7 cellular contexts compared by ENCODE assay signal in the genomic region with DNA sequence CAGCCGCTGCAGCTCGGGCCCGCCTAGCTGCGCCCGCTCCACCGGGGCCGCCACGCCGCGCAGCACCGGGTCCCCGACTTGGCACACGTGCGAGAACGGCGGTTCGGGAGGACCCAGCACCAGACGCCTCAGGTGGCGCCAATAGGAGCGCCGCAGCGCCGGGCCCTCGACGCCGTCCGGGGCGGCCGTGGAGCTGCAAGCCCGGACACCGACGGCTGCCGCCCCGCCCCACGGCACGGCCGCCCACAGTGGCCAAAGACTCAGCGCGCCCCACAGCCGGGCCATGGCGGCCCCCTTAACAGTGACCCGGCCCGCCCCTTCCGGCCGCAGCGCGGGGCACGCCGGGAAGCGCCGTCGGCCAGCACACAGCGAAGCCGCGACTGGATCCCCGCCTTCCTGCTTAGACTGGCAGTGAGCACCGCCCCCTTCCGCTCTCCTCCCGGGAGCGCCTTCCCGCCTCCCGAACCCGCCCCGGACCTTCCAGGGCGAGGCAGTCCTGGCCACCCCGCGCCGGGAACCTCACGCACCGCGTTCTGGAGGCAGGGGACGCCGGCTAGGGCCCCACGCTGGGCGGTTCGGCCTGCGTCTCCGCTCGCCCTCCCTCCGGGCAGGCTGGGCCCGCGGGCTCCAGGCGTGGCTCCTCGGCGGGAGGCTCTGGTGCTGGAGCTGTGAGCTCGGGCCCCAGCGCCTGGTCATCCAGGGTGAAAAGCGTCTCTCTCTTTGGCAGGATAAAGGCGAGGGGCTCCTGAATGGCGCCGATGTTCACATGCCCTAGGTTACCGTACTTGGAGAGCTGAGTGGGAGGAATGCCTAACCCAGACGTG. TPM values are rescaled to one million over a fixed set of nuclear protein-coding genes. Genes with fewer than 3 reads are reported as not detected.
DNase-seq lines count a peak whose midpoint lies in the region; ATAC-seq and TF ChIP-seq lines count a peak whose summit lies in the region.

PDF (minus strand) TSS at position 303 of the 824 bp plus-strand sequence; CDS start at position 285, 18 bp downstream.

- peak within 1 kb of the TSS; percentile 92 for H3K4me3 ChIP-seq in hepatocyte

- 3% methylated on average over 69 of the region's 93 CpGs for whole genome bisulfite sequencing in hepatocyte (ENCODE audit: low lambda C conversion rate, missing lambda C conversion rate)

- H3K36me3 ChIP-seq in hepatocyte (replicated peaks; ENCODE audit: insufficient read depth, low read depth) = no peaks in the 10 kb centered on the region

- ATAC-seq in GM18517 (IDR thresholded peaks at IDR 0.05; ENCODE audit: unreplicated experiment) (peak; percentile 88), HG03025 (IDR thresholded peaks at IDR 0.05; ENCODE audit: low FRiP score, unreplicated experiment) (peak; percentile 87)

- H3K79me2 ChIP-seq in hepatocyte = peaks cover 62% of the 10 kb centered on the region

- H3K9me2 ChIP-seq in hepatocyte (replicated peaks; ENCODE audit: insufficient read depth) = no peaks in the 10 kb centered on the region

- H3K27ac ChIP-seq in hepatocyte = peak within 1 kb of the TSS; percentile 92

- no peaks in the 10 kb centered on the region for H3K27me3 ChIP-seq in hepatocyte

- DNase-seq in NCI-H2029 treated with DMSO at 0.1 percent for 48 hours (lab: John Stamatoyannopoulos, UW) (peak; percentile 22), T1000 (lab: John Stamatoyannopoulos, UW) (peak; percentile 79), astrocyte of the hippocampus (ENCODE audit: low read depth, low spot score) (peak; percentile 97), hepatocyte (ENCODE audit: low spot score) (peak; percentile 98), renal cortical epithelial cell (ENCODE audit: low read depth) (peak; percentile 79)

- no peaks in the 10 kb centered on the region for H3K9me3 ChIP-seq in hepatocyte (ENCODE audit: low read depth)

- peak within 1 kb of the TSS; percentile 66 for H2AFZ ChIP-seq in hepatocyte

- H3K4me2 ChIP-seq in hepatocyte = peak within 1 kb of the TSS; percentile 84

- H4K20me1 ChIP-seq in hepatocyte (ENCODE audit: insufficient read depth, poor library complexity, severe bottlenecking) = peaks cover 5% of the 10 kb centered on the region

- no peak for TF ChIP-seq CTCF in hepatocyte (IDR thresholded peaks at IDR 0.05; ENCODE audit: poor library complexity)

- H3K4me1 ChIP-seq in hepatocyte (ENCODE audit: insufficient read depth) = peaks cover 35% of the 10 kb centered on the region

RNA-seq across cellular contexts. Expression of gene PDF, which starts in this region (rescaled TPM):
- 14.3 and 23.8 TPM in 2 replicates for total RNA-seq in hepatocyte
- 21.6 and 25.4 TPM in 2 replicates for polyA plus RNA-seq in hepatocyte
- total RNA-seq in renal cortical epithelial cell = 27.3 and 41.6 TPM in 2 replicates

Comparison
In these comparisons a context has a peak if more than half of its experiments do, and no peak if none do; other contexts are left out.
1. Peak in every context shown above with its lines: DNase-seq, ATAC-seq, H3K4me3 ChIP-seq and H3K27ac ChIP-seq.
2. DNase-seq: peak in every context shown above with its lines; median percentile 98 in hepatocyte; 97 in astrocyte of the hippocampus; 79 in T1000; 79 in renal cortical epithelial cell; 22 in NCI-H2029 treated with DMSO at 0.1 percent for 48 hours.